22 cellular contexts compared by ENCODE assay signal in the genomic region with DNA sequence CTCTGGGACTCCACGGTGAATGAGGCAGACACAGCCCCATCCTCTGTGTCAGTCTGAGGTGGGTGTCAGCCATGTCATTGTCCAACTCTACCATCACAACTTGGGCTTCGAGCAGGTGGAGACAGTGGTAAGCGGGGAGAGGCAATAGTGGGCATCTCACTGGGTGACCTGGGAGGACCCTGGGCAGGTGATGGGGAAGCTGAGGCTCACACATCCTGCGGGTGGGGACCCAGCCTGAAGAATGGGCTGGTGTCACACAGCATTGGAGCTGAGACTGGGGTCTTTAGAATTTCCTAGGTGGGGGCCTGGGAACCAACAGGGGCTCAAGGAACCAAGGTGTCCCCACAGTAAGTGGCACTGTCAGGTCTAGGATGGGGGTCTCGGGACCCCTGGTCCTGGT. TPM values are rescaled to one million over a fixed set of nuclear protein-coding genes. Genes with fewer than 3 reads are reported as not detected.
"Had no signal": no experiment of that assay in that cellular context is flagged by ENCODE, and none has a peak within 500 bp of the region (broad histone marks: within the 10 kb centered on the region; RNA-seq: fewer than 3 reads in every experiment).

No MANE protein-coding gene starts in this region.

- H3K9me3 Mint-ChIP-seq: activated CD8-positive, alpha-beta T cell treated with anti-CD3 and anti-CD28 coated beads for 36 hours; activated naive CD4-positive, alpha-beta T cell treated with anti-CD3 and anti-CD28 coated beads, Interleukin-2, amount 50 U/mL, for 24 hours; activated T-cell treated with anti-CD3 and anti-CD28 coated beads, Interleukin-2, amount 50 U/mL, for 72 hours; brain had no signal

- H3K4me3 Mint-ChIP-seq: activated CD8-positive, alpha-beta T cell treated with anti-CD3 and anti-CD28 coated beads for 36 hours; activated naive CD4-positive, alpha-beta T cell treated with anti-CD3 and anti-CD28 coated beads, Interleukin-2, amount 50 U/mL, for 24 hours; activated T-cell treated with anti-CD3 and anti-CD28 coated beads, Interleukin-2, amount 50 U/mL, for 72 hours; T-helper 17 cell had no signal

- H3K4me1 Mint-ChIP-seq: T-helper 17 cell had no signal

- H3K27me3 Mint-ChIP-seq: activated CD8-positive, alpha-beta T cell treated with anti-CD3 and anti-CD28 coated beads for 36 hours; activated naive CD4-positive, alpha-beta T cell treated with anti-CD3 and anti-CD28 coated beads, Interleukin-2, amount 50 U/mL, for 24 hours; T-helper 17 cell had no signal

- H3K36me3 Mint-ChIP-seq: activated naive CD4-positive, alpha-beta T cell treated with anti-CD3 and anti-CD28 coated beads, Interleukin-2, amount 50 U/mL, for 24 hours; brain had no signal

- ATAC-seq: activated CD8-positive, alpha-beta T cell treated with anti-CD3 and anti-CD28 coated beads for 36 hours; activated T-cell treated with anti-CD3 and anti-CD28 coated beads, Interleukin-2, amount 50 U/mL, for 72 hours; T-helper 17 cell had no signal

- DNase-seq: activated CD4-positive, alpha-beta T cell treated with anti-CD3 and anti-CD28 coated beads, Interleukin-2, amount 50 U/mL, for 1 hour; activated CD4-positive, CD25-positive, alpha-beta regulatory T cell; activated CD8-positive, alpha-beta memory T cell treated with anti-CD3 and anti-CD28 coated beads, Interleukin-2, amount 50 U/mL, for 4 hours; activated CD8-positive, alpha-beta T cell treated with anti-CD3 and anti-CD28 coated beads for 36 hours; activated T-cell treated with anti-CD3 and anti-CD28 coated beads, Interleukin-2, amount 50 U/mL, for 72 hours; amygdala; NCI-H1092; NCI-H1417; NCI-H1930; NCI-H2171 treated with DMSO at 0.1 percent for 48 hours; NCI-H226; NCI-H526 treated with DMSO at 0.1 percent for 48 hours; NCI-H82; SIG-M5; T-helper 17 cell; T-helper 9 cell had no signal

- H3K27ac Mint-ChIP-seq: activated CD8-positive, alpha-beta T cell treated with anti-CD3 and anti-CD28 coated beads for 36 hours; activated naive CD4-positive, alpha-beta T cell treated with anti-CD3 and anti-CD28 coated beads, Interleukin-2, amount 50 U/mL, for 24 hours; activated T-cell treated with anti-CD3 and anti-CD28 coated beads, Interleukin-2, amount 50 U/mL, for 72 hours; T-helper 17 cell had no signal

RNA-seq across cellular contexts. Expression of gene C22orf15, which starts 16.9 kb away (rescaled TPM):
- total RNA-seq: cardiac muscle cell, MCF 10A, NCI-H460, RPMI7951 had no signal

RNA-seq across cellular contexts. Expression of gene VPREB3, which starts 25.5 kb away (rescaled TPM):
- total RNA-seq: activated CD8-positive, alpha-beta T cell treated with anti-CD3 and anti-CD28 coated beads for 36 hours; MCF 10A; NCI-H460; RPMI7951 had no signal
